ENCODE assay signal across 1 cellular context in genomic region chr10:563827-564226, GRCh38.
TF ChIP-seq lines count a peak whose summit lies in the region.

No MANE protein-coding gene starts in this region.

TF ChIP-seq in HEK293, 187 proteins besides CTCF, POLR2A, EP300 and RAD21:
- no peak for TF ChIP-seq ZNF292 (tag by site-specific recombination; IDR thresholded peaks at IDR 0.05; ENCODE audit: borderline replicate concordance, low read depth)
- TF ChIP-seq ZNF510 (tag by site-specific recombination; IDR thresholded peaks at IDR 0.05; ENCODE audit: insufficient replicate concordance), result peak; percentile 99
- TF ChIP-seq SETDB1 (IDR thresholded peaks at IDR 0.05; ENCODE audit: insufficient read length, low read length), result peak; percentile 49
